In the genomic region with DNA sequence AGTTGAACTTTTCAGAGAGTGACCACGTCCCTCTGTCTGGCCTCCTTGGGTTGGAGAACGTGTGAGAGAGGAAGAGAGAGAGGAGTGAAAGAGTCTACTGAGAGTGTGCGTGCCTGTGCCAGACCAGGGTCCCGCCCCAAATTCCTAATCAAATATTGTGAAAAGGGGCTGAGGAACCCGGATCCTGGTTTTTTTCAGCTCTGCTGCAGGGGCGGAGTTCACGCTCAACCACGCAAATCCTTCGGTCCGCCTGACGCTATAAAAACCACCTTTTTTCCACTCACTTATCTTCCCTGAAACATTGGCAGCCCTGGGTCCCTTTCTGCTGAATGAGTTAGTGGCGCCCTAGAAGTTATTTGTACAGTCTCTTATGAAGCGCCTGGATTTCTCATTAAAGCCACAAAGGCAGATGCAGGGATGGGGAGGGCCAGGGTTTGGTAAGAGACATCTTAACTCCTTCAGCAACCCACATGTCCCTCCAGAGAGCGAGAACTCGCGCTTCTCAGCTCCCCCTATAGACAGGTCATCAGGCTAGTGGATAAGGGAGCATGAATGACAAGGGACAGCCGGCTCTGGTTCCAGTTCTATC, we compare ENCODE assay signal across 8 cellular contexts. TPM values are rescaled to one million over a fixed set of nuclear protein-coding genes. Genes with fewer than 3 reads are reported as not detected.
A peak's percentile ranks its signal among the peaks of the same experiment; 100 is the strongest.
DNase-seq lines count a peak whose midpoint lies in the region; ATAC-seq and TF ChIP-seq lines count a peak whose summit lies in the region.

Gene FMOD (minus strand): TSS at position 86 of the 589 bp plus-strand sequence. CDS start 2,852 bp downstream, outside the sequence.

- no peak within 1 kb of the TSS for H4K8ac ChIP-seq in mesenchymal stem cell (ENCODE audit: low read length)

- no peaks in the 10 kb centered on the region for H3K36me3 Mint-ChIP-seq in activated naive CD4-positive, alpha-beta T cell treated with anti-CD3 and anti-CD28 coated beads, Interleukin-2, amount 50 U/mL, for 72 hours

- H3K4me1 ChIP-seq in body of pancreas = peaks cover 20% of the 10 kb centered on the region
- H3K4me1 ChIP-seq in mesenchymal stem cell (ENCODE audit: control insufficient read depth, insufficient read depth, low read depth, low read length) = no peaks in the 10 kb centered on the region
- H3K4me1 ChIP-seq in vagina = peaks cover 56% of the 10 kb centered on the region

- H3K79me1 ChIP-seq in mesenchymal stem cell (replicated peaks; ENCODE audit: low read length, poor library complexity, severe bottlenecking) = no peaks in the 10 kb centered on the region

- H3K27ac ChIP-seq in body of pancreas (peak within 1 kb of the TSS; percentile 14 to 65 (median 52)), mesenchymal stem cell (ENCODE audit: low read length, poor library complexity, severe bottlenecking) (no peak within 1 kb of the TSS), vagina (peak within 1 kb of the TSS; percentile 83)

- no peak for DNase-seq in activated naive CD4-positive, alpha-beta T cell treated with anti-CD3 and anti-CD28 coated beads, Interleukin-2, amount 50 U/mL, for 72 hours (ENCODE audit: low spot score in 2 of 2)
- DNase-seq in activated naive CD4-positive, alpha-beta T cell (lab: John Stamatoyannopoulos, UW) = no peak
- DNase-seq in body of pancreas (peak; percentile 53 to 73 (median 70)), mesenchymal stem cell (peak; percentile 24), vagina (ENCODE audit: extremely low spot score in 2 of 2) (peak in 1 of 2 donors; percentile 93), GOT3 (lab: John Stamatoyannopoulos, UW) (no peak), NCI-H187 treated with DMSO at 0.1 percent for 48 hours (lab: John Stamatoyannopoulos, UW) (no peak)

- peak within 1 kb of the TSS; percentile 82 for H3K9ac ChIP-seq in mesenchymal stem cell (ENCODE audit: low read length)

- H3K27me3 ChIP-seq in body of pancreas (no peaks in the 10 kb centered on the region), mesenchymal stem cell (ENCODE audit: control insufficient read depth in 1 of 2, insufficient read depth in 1 of 2, low read length in 2 of 2) (peaks cover 0 to 86% of the 10 kb centered on the region in 2 experiments), vagina (no peaks in the 10 kb centered on the region)

- peak within 1 kb of the TSS in 1 of 2 experiments; percentile 38 for H2BK12ac ChIP-seq in mesenchymal stem cell (ENCODE audit: low read length in 2 of 2)

- no peak within 1 kb of the TSS for H3K23ac ChIP-seq in mesenchymal stem cell (ENCODE audit: low read length in 2 of 2)

- H3K9me3 ChIP-seq in body of pancreas (no peaks in the 10 kb centered on the region), mesenchymal stem cell (ENCODE audit: control insufficient read depth, low read length) (no peaks in the 10 kb centered on the region), vagina (no peaks in the 10 kb centered on the region)

- H3K4me3 ChIP-seq in body of pancreas (no peak within 1 kb of the TSS), mesenchymal stem cell (ENCODE audit: insufficient read depth in 1 of 2, low read depth in 1 of 2, low read length in 2 of 2) (peak within 1 kb of the TSS in 1 of 2 experiments; percentile 77), vagina (peak within 1 kb of the TSS; percentile 37 to 40)

- ATAC-seq in activated naive CD4-positive, alpha-beta T cell treated with anti-CD3 and anti-CD28 coated beads, Interleukin-2, amount 50 U/mL, for 72 hours = peak in 1 of 2 donors; percentile 64
- ATAC-seq in body of pancreas (peak; percentile 79), HG02623 (IDR thresholded peaks at IDR 0.05; ENCODE audit: unreplicated experiment) (no peak)

- 4 to 7% methylated on average over 16 to 17 of the region's 17 CpGs for WGBS in body of pancreas, 2 donors
- 60% methylated on average over 14 of the region's 17 CpGs for WGBS in mesenchymal stem cell

- H3K4ac ChIP-seq in mesenchymal stem cell (ENCODE audit: low read depth in 1 of 2, low read length in 2 of 2) = no peak within 1 kb of the TSS

- peak within 1 kb of the TSS; percentile 31 for H4K91ac ChIP-seq in mesenchymal stem cell (ENCODE audit: low read length)

- TF ChIP-seq POLR2A in body of pancreas (IDR thresholded peaks at IDR 0.05) (peak in 1 of 3 donors; percentile 20), vagina (IDR thresholded peaks at IDR 0.05) (peak in 1 of 2 donors; percentile 64)

- no peak within 1 kb of the TSS for H2AK5ac ChIP-seq in mesenchymal stem cell (ENCODE audit: low read length, severe bottlenecking)

- no peaks in the 10 kb centered on the region for H3K36me3 ChIP-seq in body of pancreas (replicated peaks in 1 of 2; ENCODE audit: insufficient read depth in 1 of 2, low read depth in 2 of 2)
- H3K36me3 ChIP-seq in mesenchymal stem cell (ENCODE audit: control insufficient read depth in 1 of 2, insufficient read depth in 2 of 2, low read depth in 1 of 2, low read length in 2 of 2) = peaks cover 0 to 24% of the 10 kb centered on the region in 2 experiments
- H3K36me3 ChIP-seq in vagina = no peaks in the 10 kb centered on the region

- no peaks in the 10 kb centered on the region for H3K9me3 Mint-ChIP-seq in activated naive CD4-positive, alpha-beta T cell treated with anti-CD3 and anti-CD28 coated beads, Interleukin-2, amount 50 U/mL, for 72 hours

- TF ChIP-seq CTCF in body of pancreas (IDR thresholded peaks at IDR 0.05) = peak in 1 of 7 experiments; percentile 5
- TF ChIP-seq CTCF in vagina (IDR thresholded peaks at IDR 0.05) = no peak

- H2BK15ac ChIP-seq in mesenchymal stem cell (ENCODE audit: low read depth, poor library complexity, severe bottlenecking) = peak within 1 kb of the TSS; percentile 26

- no peak within 1 kb of the TSS for H3K4me2 ChIP-seq in mesenchymal stem cell (ENCODE audit: low read length, poor library complexity, severe bottlenecking)

- H2BK5ac ChIP-seq in mesenchymal stem cell (ENCODE audit: low read depth, low read length, poor library complexity, severe bottlenecking) = no peak within 1 kb of the TSS

- H3K14ac ChIP-seq in mesenchymal stem cell (ENCODE audit: low read length in 2 of 2) = no peak within 1 kb of the TSS

- no peak within 1 kb of the TSS for H2AFZ ChIP-seq in mesenchymal stem cell (ENCODE audit: low read depth, low read length)

- no peak within 1 kb of the TSS for H2BK120ac ChIP-seq in mesenchymal stem cell (ENCODE audit: low read depth, low read length)

- no peak within 1 kb of the TSS for H3K18ac ChIP-seq in mesenchymal stem cell (ENCODE audit: low read depth in 1 of 2, low read length in 2 of 2)

- peak within 1 kb of the TSS; percentile 27 to 69 for H3K27ac Mint-ChIP-seq in activated naive CD4-positive, alpha-beta T cell treated with anti-CD3 and anti-CD28 coated beads, Interleukin-2, amount 50 U/mL, for 72 hours

- intact Hi-C loops in body of pancreas (cut with DNase I) (no loop called here), vagina (cut with DNase I) (no loop called here)

RNA-seq across cellular contexts. Expression of gene FMOD, which starts in this region (rescaled TPM):
- 1 to 10 TPM in 1 of 2 donors, under 1 TPM in 1; 0.68 to 1.4 TPM for total RNA-seq in activated naive CD4-positive, alpha-beta T cell treated with anti-CD3 and anti-CD28 coated beads, Interleukin-2, amount 50 U/mL, for 72 hours
- total RNA-seq in body of pancreas (10 to 100 TPM; 14.2 to 18.7 TPM), vagina (80.3 TPM)
- polyA plus RNA-seq in mesenchymal stem cell (2013, experiment 1 of 2) = 1.3 TPM
- 1.4 TPM for polyA plus RNA-seq in mesenchymal stem cell (2013, experiment 2 of 2)

Comparison
In these comparisons a context has a peak if more than half of its experiments do, and no peak if none do; other contexts are left out.
1. RNA of gene FMOD (total RNA-seq): 80.3 TPM in vagina (single experiment) and 14.2 to 18.7 TPM in body of pancreas; 0.68 to 1.4 TPM in activated naive CD4-positive, alpha-beta T cell treated with anti-CD3 and anti-CD28 coated beads, Interleukin-2, amount 50 U/mL, for 72 hours; every median in the first group is over 4 times any median in the second.
2. DNase-seq: peak in body of pancreas (4 of 4) and mesenchymal stem cell (single experiment); none in activated naive CD4-positive, alpha-beta T cell treated with anti-CD3 and anti-CD28 coated beads, Interleukin-2, amount 50 U/mL, for 72 hours (0 of 2), activated naive CD4-positive, alpha-beta T cell (0 of 4), GOT3 (single experiment) and NCI-H187 treated with DMSO at 0.1 percent for 48 hours (single experiment).
3. H3K4me3 ChIP-seq: peak in vagina (2 of 2); none in body of pancreas (0 of 2).